In genomic region chr7:106597751-106598619, GRCh38 we compare ENCODE assay signal across 8 cellular contexts.
DNase-seq lines count a peak whose midpoint lies in the region; ATAC-seq, FAIRE-seq and TF ChIP-seq lines count a peak whose summit lies in the region.

No MANE protein-coding gene starts in this region.

- H2AFZ ChIP-seq in K562 (ENCODE audit: low read depth, low read length) = peak overlapping the region; percentile 99

- CTCF ChIA-PET in K562 (lab: Yijun Ruan, JAX; ENCODE audit: low intra/inter-chr PET ratio) = no interaction called here

- TF ChIP-seq POLR2A in K562 (conservative IDR thresholded peaks at IDR 0.05) (no peak), lower leg skin (IDR thresholded peaks at IDR 0.05) (no peak)

- no peaks in the 10 kb centered on the region for H3K9me3 ChIP-seq in cardiac muscle cell (ENCODE audit: low read depth)
- H3K9me3 ChIP-seq in K562 (replicated peaks; ENCODE audit: control insufficient read depth, insufficient read depth, low read depth, low read length) = peaks cover 5% of the 10 kb centered on the region
- no peaks in the 10 kb centered on the region for H3K9me3 ChIP-seq in thoracic aorta

- POLR2A ChIA-PET in K562 (lab: Yijun Ruan, JAX) = interaction anchor here (0.9 to 3.0 kb wide), 10 partner anchors 9 to 63 kb away, joined by 3 to 20 read pairs (median 4); partner anchors contain the start of gene CCDC71L

- H4K20me1 ChIP-seq in K562 (replicated peaks; ENCODE audit: control insufficient read depth, insufficient read depth, low read length) = no peaks in the 10 kb centered on the region

- DNase-seq in cardiac muscle cell (ENCODE audit: low read depth in 1 of 2, low spot score in 1 of 2) = no peak
- no peak for DNase-seq in left cardiac atrium
- DNase-seq in K562 (ENCODE audit: extremely low read depth in 1 of 4, low spot score in 3 of 4) = no peak
- DNase-seq in kidney epithelial cell (ENCODE audit: low read depth) = no peak
- no peak for DNase-seq in thoracic aorta (ENCODE audit: low spot score)
- no peak for DNase-seq in stimulated activated CD4-positive, alpha-beta T cell treated with anti-CD3 and anti-CD28 coated beads, Interleukin-15, amount 100 ng/mL, for 24 hours
- no peak for DNase-seq in lower leg skin (ENCODE audit: low spot score in 2 of 2)

- peaks cover 4% of the 10 kb centered on the region for H3K9me1 ChIP-seq in K562 (ENCODE audit: control insufficient read depth, insufficient read depth, low read length)

- H3K27ac ChIP-seq in cardiac muscle cell (no peak overlapping the region), K562 (ENCODE audit: extremely low read depth, low read depth, low read length) (peak overlapping the region; percentile 62; the same call in 2 of the 3 replicates), thoracic aorta (no peak overlapping the region)

- TF ChIP-seq CTCF in cardiac muscle cell (IDR thresholded peaks at IDR 0.05; ENCODE audit: low read depth, low read length) (no peak), K562 (IDR thresholded peaks at IDR 0.05 in 2 of 3, conservative IDR thresholded peaks at IDR 0.05 in 1 of 3; ENCODE audit: insufficient read depth in 2 of 3, low read depth in 1 of 3, low read length in 3 of 3) (no peak), kidney epithelial cell (IDR thresholded peaks at IDR 0.05; ENCODE audit: insufficient read depth, low read length, poor library complexity, severe bottlenecking) (no peak), thoracic aorta (IDR thresholded peaks at IDR 0.05) (no peak), lower leg skin (IDR thresholded peaks at IDR 0.05) (no peak)

- in situ Hi-C loops in K562 (cut with MboI) = no loop called here

- intact Hi-C loops in left cardiac atrium (cut with DNase I) (no loop called here), K562 (cut with micrococcal nuclease) (loop anchor here (2.0 kb wide), 3 partner anchors 29 to 61 kb away; no protein-coding TSS in a partner anchor), lower leg skin (cut with DNase I; ENCODE audit: low total_unique reads) (no loop called here)

- H3K9ac ChIP-seq in K562 (ENCODE audit: insufficient read depth in 1 of 2, low read depth in 2 of 2, low read length in 2 of 2) = peak overlapping the region in 1 of 2 experiments; percentile 57; a peak in 2 of 4 replicates

- no peaks in the 10 kb centered on the region for H3K79me2 ChIP-seq in K562 (ENCODE audit: control insufficient read depth, insufficient read depth, low read length)

- TF ChIP-seq RAD21 in K562 (CRISPR knock-in tag; conservative IDR thresholded peaks at IDR 0.05 in 1 of 2, IDR thresholded peaks at IDR 0.05 in 1 of 2) = no peak

- BruUV-seq in K562 (replicated peaks; lab: Mats Ljungman, UMichigan) = TSS peak; percentile 68

- H3K27me3 ChIP-seq in cardiac muscle cell = no peaks in the 10 kb centered on the region
- no peaks in the 10 kb centered on the region for H3K27me3 ChIP-seq in K562 (ENCODE audit: control insufficient read depth in 2 of 2, insufficient read depth in 2 of 2, low read length in 2 of 2)
- no peaks in the 10 kb centered on the region for H3K27me3 ChIP-seq in kidney epithelial cell (ENCODE audit: control insufficient read depth, insufficient read depth, low read length)
- no peaks in the 10 kb centered on the region for H3K27me3 ChIP-seq in thoracic aorta (replicated peaks; ENCODE audit: insufficient read depth)

- no peak for FAIRE-seq in K562 (lab: Jason Lieb, UNC)

- peak overlapping the region; percentile 54 for H3K4me2 ChIP-seq in K562 (ENCODE audit: insufficient read depth, low read length)

- no peak for ATAC-seq in left cardiac atrium
- ATAC-seq in K562 = no peak
- ATAC-seq in thoracic aorta (ENCODE audit: insufficient number of reproducible peaks, low FRiP score, low read depth) = no peak
- ATAC-seq in HG03442 (IDR thresholded peaks at IDR 0.05; ENCODE audit: unreplicated experiment) = no peak

- 58% methylated on average over 5 of the region's 5 CpGs for WGBS in K562 (ENCODE audit: insufficient coverage, low coverage, missing lambda C conversion rate)
- WGBS in lower leg skin, 2 donors = 82 to 86% methylated on average over 5 of the region's 5 CpGs

- no peaks in the 10 kb centered on the region for H3K36me3 ChIP-seq in cardiac muscle cell
- no peaks in the 10 kb centered on the region for H3K36me3 ChIP-seq in K562 (ENCODE audit: control insufficient read depth, insufficient read depth, low read length)
- no peaks in the 10 kb centered on the region for H3K36me3 ChIP-seq in kidney epithelial cell (ENCODE audit: control insufficient read depth, insufficient read depth, low read length)
- no peaks in the 10 kb centered on the region for H3K36me3 ChIP-seq in thoracic aorta

- H3K4me3 ChIP-seq in cardiac muscle cell (peak overlapping the region; percentile 25), K562 (no peak overlapping the region), kidney epithelial cell (ENCODE audit: low read depth, low read length) (peak overlapping the region; percentile 30), thoracic aorta (peak overlapping the region; percentile 67), lower leg skin (ENCODE audit: low read depth, poor library complexity, severe bottlenecking) (no peak overlapping the region)

- H3K4me1 ChIP-seq in cardiac muscle cell (ENCODE audit: low read depth) = no peaks in the 10 kb centered on the region
- H3K4me1 ChIP-seq in K562 (replicated peaks in 1 of 2; ENCODE audit: control insufficient read depth in 2 of 2, insufficient read depth in 2 of 2, low read length in 2 of 2) = peaks cover 19 to 51% of the 10 kb centered on the region in 2 experiments
- H3K4me1 ChIP-seq in thoracic aorta (ENCODE audit: control insufficient read depth in 1 of 2, low read depth in 2 of 2) = no peaks in the 10 kb centered on the region

- no peak for TF ChIP-seq EP300 in K562 (IDR thresholded peaks at IDR 0.05; ENCODE audit: low read length)

TF ChIP-seq in K562, 482 proteins besides CTCF, POLR2A, EP300 and RAD21 (continues in another document):
- TF ChIP-seq FOXK2 (conservative IDR thresholded peaks at IDR 0.05 in 1 of 2, IDR thresholded peaks at IDR 0.05 in 1 of 2; ENCODE audit: low read depth in 2 of 2) = 0 out of 4 replicates have a peak, but pooled peaks of 1 of the 2 experiments have one; percentile 11
- TF ChIP-seq HMGN3 (IDR thresholded peaks at IDR 0.05; ENCODE audit: borderline replicate concordance, extremely low read depth, insufficient read length, low read depth, low read length) = no peak
- no peak for TF ChIP-seq PHB2 (IDR thresholded peaks at IDR 0.05; ENCODE audit: low read depth)
- TF ChIP-seq, protein P1, sequence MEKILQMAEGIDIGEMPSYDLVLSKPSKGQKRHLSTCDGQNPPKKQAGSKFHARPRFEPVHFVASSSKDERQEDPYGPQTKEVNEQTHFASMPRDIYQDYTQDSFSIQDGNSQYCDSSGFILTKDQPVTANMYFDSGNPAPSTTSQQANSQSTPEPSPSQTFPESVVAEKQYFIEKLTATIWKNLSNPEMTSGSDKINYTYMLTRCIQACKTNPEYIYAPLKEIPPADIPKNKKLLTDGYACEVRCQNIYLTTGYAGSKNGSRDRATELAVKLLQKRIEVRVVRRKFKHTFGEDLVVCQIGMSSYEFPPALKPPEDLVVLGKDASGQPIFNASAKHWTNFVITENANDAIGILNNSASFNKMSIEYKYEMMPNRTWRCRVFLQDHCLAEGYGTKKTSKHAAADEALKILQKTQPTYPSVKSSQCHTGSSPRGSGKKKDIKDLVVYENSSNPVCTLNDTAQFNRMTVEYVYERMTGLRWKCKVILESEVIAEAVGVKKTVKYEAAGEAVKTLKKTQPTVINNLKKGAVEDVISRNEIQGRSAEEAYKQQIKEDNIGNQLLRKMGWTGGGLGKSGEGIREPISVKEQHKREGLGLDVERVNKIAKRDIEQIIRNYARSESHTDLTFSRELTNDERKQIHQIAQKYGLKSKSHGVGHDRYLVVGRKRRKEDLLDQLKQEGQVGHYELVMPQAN (IDR thresholded peaks at IDR 0.05; ENCODE audit: borderline replicate concordance) = 0 out of 2 replicates have a peak, but pooled peaks have one; percentile 7
- TF ChIP-seq NR2C2 (CRISPR knock-in tag; IDR thresholded peaks at IDR 0.05) = no peak
- TF ChIP-seq NR2C2 (tag; IDR thresholded peaks at IDR 0.05) = peak; percentile 36; the same call in 1 of the 2 replicates
- 0 out of 2 replicates have a peak, but pooled peaks have one; percentile 13 for TF ChIP-seq ZNF584 (CRISPR knock-in tag; IDR thresholded peaks at IDR 0.05; ENCODE audit: low read depth)
- no peak for TF ChIP-seq MYC (IDR thresholded peaks at IDR 0.05; ENCODE audit: low read depth, low read length)
- no peak for TF ChIP-seq MYC (CRISPR knock-in tag; IDR thresholded peaks at IDR 0.05; ENCODE audit: borderline replicate concordance, low read depth)
- peak; percentile 38; the same call in 1 of the 2 replicates for TF ChIP-seq NFATC3 (IDR thresholded peaks at IDR 0.05)
- 0 out of 4 replicates have a peak, but pooled peaks of 1 of the 2 experiments have one; percentile 18 for TF ChIP-seq KDM1A (IDR thresholded peaks at IDR 0.05)
- TF ChIP-seq, protein P2, sequence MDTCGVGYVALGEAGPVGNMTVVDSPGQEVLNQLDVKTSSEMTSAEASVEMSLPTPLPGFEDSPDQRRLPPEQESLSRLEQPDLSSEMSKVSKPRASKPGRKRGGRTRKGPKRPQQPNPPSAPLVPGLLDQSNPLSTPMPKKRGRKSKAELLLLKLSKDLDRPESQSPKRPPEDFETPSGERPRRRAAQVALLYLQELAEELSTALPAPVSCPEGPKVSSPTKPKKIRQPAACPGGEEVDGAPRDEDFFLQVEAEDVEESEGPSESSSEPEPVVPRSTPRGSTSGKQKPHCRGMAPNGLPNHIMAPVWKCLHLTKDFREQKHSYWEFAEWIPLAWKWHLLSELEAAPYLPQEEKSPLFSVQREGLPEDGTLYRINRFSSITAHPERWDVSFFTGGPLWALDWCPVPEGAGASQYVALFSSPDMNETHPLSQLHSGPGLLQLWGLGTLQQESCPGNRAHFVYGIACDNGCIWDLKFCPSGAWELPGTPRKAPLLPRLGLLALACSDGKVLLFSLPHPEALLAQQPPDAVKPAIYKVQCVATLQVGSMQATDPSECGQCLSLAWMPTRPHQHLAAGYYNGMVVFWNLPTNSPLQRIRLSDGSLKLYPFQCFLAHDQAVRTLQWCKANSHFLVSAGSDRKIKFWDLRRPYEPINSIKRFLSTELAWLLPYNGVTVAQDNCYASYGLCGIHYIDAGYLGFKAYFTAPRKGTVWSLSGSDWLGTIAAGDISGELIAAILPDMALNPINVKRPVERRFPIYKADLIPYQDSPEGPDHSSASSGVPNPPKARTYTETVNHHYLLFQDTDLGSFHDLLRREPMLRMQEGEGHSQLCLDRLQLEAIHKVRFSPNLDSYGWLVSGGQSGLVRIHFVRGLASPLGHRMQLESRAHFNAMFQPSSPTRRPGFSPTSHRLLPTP (IDR thresholded peaks at IDR 0.05; ENCODE audit: borderline replicate concordance, extremely low read depth, insufficient read length) = no peak
- no peak for TF ChIP-seq MCM3 (IDR thresholded peaks at IDR 0.05)
- TF ChIP-seq NCOA6 (IDR thresholded peaks at IDR 0.05) = 0 out of 2 replicates have a peak, but pooled peaks have one; percentile 26
- TF ChIP-seq MEF2D (tag; conservative IDR thresholded peaks at IDR 0.05; ENCODE audit: low read depth) = no peak

Comparison
In these comparisons a context has a peak if more than half of its experiments do, and no peak if none do; other contexts are left out.
1. H3K4me3 ChIP-seq: peak in cardiac muscle cell (single experiment), kidney epithelial cell (single experiment) and thoracic aorta (single experiment); none in K562 (single experiment) and lower leg skin (single experiment).